ENCODE assay signal across 8 cellular contexts in genomic region chr3:40623567-40623966, GRCh38.
DNase-seq lines count a peak whose midpoint lies in the region; ATAC-seq and FAIRE-seq lines count a peak whose summit lies in the region.

No MANE protein-coding gene starts in this region.

- peak; percentile 78 for ATAC-seq in HG03025 (IDR thresholded peaks at IDR 0.05; ENCODE audit: low FRiP score, unreplicated experiment)
- ATAC-seq in left lobe of liver, result no peak

- no peak for FAIRE-seq in RCC 7860 (lab: Jason Lieb, UNC)

- peak; percentile 17 for DNase-seq in activated CD4-positive, alpha-beta T cell treated with anti-CD3 and anti-CD28 coated beads for 48 hours
- no peak for DNase-seq in activated CD4-positive, alpha-beta T cell treated with anti-CD3 and anti-CD28 coated beads for 4 hours
- DNase-seq in RCC 7860 (ENCODE audit: low spot score) (peak; percentile 50), glomerular visceral epithelial cell (ENCODE audit: extremely low spot score) (peak; percentile 77), kidney glomerular epithelial cell (lab: John Stamatoyannopoulos, UW) (no peak), NCI-H69 (lab: John Stamatoyannopoulos, UW) (no peak), left lobe of liver (ENCODE audit: low spot score) (no peak)

Comparison
In these comparisons a context has a peak if more than half of its experiments do, and no peak if none do; other contexts are left out.
1. DNase-seq: peak in activated CD4-positive, alpha-beta T cell treated with anti-CD3 and anti-CD28 coated beads for 48 hours (single experiment), RCC 7860 (single experiment) and glomerular visceral epithelial cell (single experiment); none in activated CD4-positive, alpha-beta T cell treated with anti-CD3 and anti-CD28 coated beads for 4 hours (0 of 2), kidney glomerular epithelial cell (single experiment), NCI-H69 (single experiment) and left lobe of liver (single experiment).